Comparison of ENCODE assay signal across 31 cellular contexts in genomic region chr21:28338906-28339305, GRCh38.
DNase-seq lines count a peak whose midpoint lies in the region; ATAC-seq and TF ChIP-seq lines count a peak whose summit lies in the region.
"Had no signal": no experiment of that assay in that cellular context is flagged by ENCODE, and none has a peak within 500 bp of the region (broad histone marks: within the 10 kb centered on the region; RNA-seq: fewer than 3 reads in every experiment).

No MANE protein-coding gene starts in this region.

- no peaks in the 10 kb centered on the region for H3K27me3 ChIP-seq in cardiac muscle cell
- H3K27me3 ChIP-seq: uterus had no signal

- no peak overlapping the region for H3K4me3 Mint-ChIP-seq in mesothelial cell of epicardium
- H3K4me3 Mint-ChIP-seq: activated CD8-positive, alpha-beta memory T cell treated with anti-CD3 and anti-CD28 coated beads, Interleukin-2, amount 10 ng/mL, durations not matched to agents 7 days and 5 days; activated T-cell treated with anti-CD3 and anti-CD28 coated beads, Interleukin-2, amount 50 U/mL, for 72 hours; brain; neural crest cell; WTC11 had no signal

- H3K27ac Mint-ChIP-seq in mesothelial cell of epicardium = peak overlapping the region; percentile 21
- H3K27ac Mint-ChIP-seq: activated CD8-positive, alpha-beta memory T cell treated with anti-CD3 and anti-CD28 coated beads, Interleukin-2, amount 10 ng/mL, durations not matched to agents 7 days and 5 days; activated T-cell treated with anti-CD3 and anti-CD28 coated beads, Interleukin-2, amount 50 U/mL, for 72 hours; brain; WTC11 had no signal

- no peak for TF ChIP-seq CTCF in cardiac muscle cell (IDR thresholded peaks at IDR 0.05; ENCODE audit: low read depth, low read length)
- no peak for TF ChIP-seq CTCF in mesothelial cell of epicardium (IDR thresholded peaks at IDR 0.05; ENCODE audit: unreplicated experiment)
- TF ChIP-seq CTCF in omental fat pad (IDR thresholded peaks at IDR 0.05) = no peak

- no peak for DNase-seq in Right ventricle myocardium superior
- DNase-seq in cardiac septum (ENCODE audit: low spot score) = no peak
- DNase-seq in cardiac muscle cell (ENCODE audit: low read depth in 1 of 2, low spot score in 1 of 2) = peak in 1 of 2 donors; percentile 15
- DNase-seq in mesothelial cell of epicardium (ENCODE audit: low spot score in 2 of 2, unreplicated experiment in 2 of 2) = no peak
- DNase-seq in kidney glomerular epithelial cell (lab: John Stamatoyannopoulos, UW) = no peak
- DNase-seq in SKM-1 treated with dmso at 0.1 percent for 144 hours (lab: John Stamatoyannopoulos, UW; ENCODE audit: unreplicated experiment) = no peak
- no peak for DNase-seq in omental fat pad (ENCODE audit: low spot score)
- DNase-seq: activated CD4-positive, alpha-beta T cell treated with anti-CD3 and anti-CD28 coated beads, Interleukin-2, amount 50 U/mL, for 1 hour; activated CD8-positive, alpha-beta memory T cell treated with anti-CD3 and anti-CD28 coated beads, Interleukin-2, amount 10 ng/mL, durations not matched to agents 7 days and 5 days; activated naive CD4-positive, alpha-beta T cell; activated T-cell treated with anti-CD3 and anti-CD28 coated beads, Interleukin-2, amount 50 U/mL, for 72 hours; AML-193; effector CD4-positive, alpha-beta T cell; erythroblast; foreskin melanocyte; NCI-H1048; NCI-H187; NCI-H2171 treated with DMSO at 0.1 percent for 48 hours; NCI-H526; NK-92 treated with Interleukin-12 subunit alpha and Interleukin-12 subunit beta, amount 100 ng/mL, for 24 hours; PC-9; posterior cingulate gyrus; SHP77; stimulated activated naive CD4-positive, alpha-beta T cell treated with Interleukin-2 at 50 U/mL for 16 hours; T-helper 9 cell; uterus had no signal

- peaks cover 49% of the 10 kb centered on the region for H3K4me1 ChIP-seq in cardiac muscle cell (ENCODE audit: low read depth)

- no peaks in the 10 kb centered on the region for H3K9me3 ChIP-seq in cardiac muscle cell (ENCODE audit: low read depth)
- H3K9me3 ChIP-seq: thoracic aorta, uterus had no signal

- H3K36me3 ChIP-seq in cardiac muscle cell = no peaks in the 10 kb centered on the region
- H3K36me3 ChIP-seq: thoracic aorta, uterus had no signal

- H3K27me3 Mint-ChIP-seq in mesothelial cell of epicardium (ENCODE audit: low read depth) = no peaks in the 10 kb centered on the region
- H3K27me3 Mint-ChIP-seq: activated CD8-positive, alpha-beta memory T cell treated with anti-CD3 and anti-CD28 coated beads, Interleukin-2, amount 10 ng/mL, durations not matched to agents 7 days and 5 days; brain had no signal

- peak; percentile 44 for ATAC-seq in Right ventricle myocardium superior (ENCODE audit: poor library complexity)
- no peak for ATAC-seq in GM18870 (IDR thresholded peaks at IDR 0.05; ENCODE audit: unreplicated experiment)
- ATAC-seq in omental fat pad (ENCODE audit: low FRiP score) = no peak
- ATAC-seq: activated CD8-positive, alpha-beta memory T cell treated with anti-CD3 and anti-CD28 coated beads, Interleukin-2, amount 10 ng/mL, durations not matched to agents 7 days and 5 days; activated T-cell treated with anti-CD3 and anti-CD28 coated beads, Interleukin-2, amount 50 U/mL, for 72 hours; WTC11 had no signal

- peak overlapping the region; percentile 56 for H3K27ac ChIP-seq in cardiac muscle cell
- H3K27ac ChIP-seq: PC-9, thoracic aorta had no signal

- H3K4me1 Mint-ChIP-seq in mesothelial cell of epicardium = peaks cover 51% of the 10 kb centered on the region
- H3K4me1 Mint-ChIP-seq: activated CD8-positive, alpha-beta memory T cell treated with anti-CD3 and anti-CD28 coated beads, Interleukin-2, amount 10 ng/mL, durations not matched to agents 7 days and 5 days had no signal

- no peak overlapping the region for H3K4me3 ChIP-seq in cardiac muscle cell
- H3K4me3 ChIP-seq: PC-9, thoracic aorta, uterus had no signal

- H3K36me3 Mint-ChIP-seq in mesothelial cell of epicardium = no peaks in the 10 kb centered on the region
- H3K36me3 Mint-ChIP-seq: activated CD8-positive, alpha-beta memory T cell treated with anti-CD3 and anti-CD28 coated beads, Interleukin-2, amount 10 ng/mL, durations not matched to agents 7 days and 5 days; brain; WTC11 had no signal

- no peaks in the 10 kb centered on the region for H3K9me3 Mint-ChIP-seq in mesothelial cell of epicardium
- H3K9me3 Mint-ChIP-seq: activated T-cell treated with anti-CD3 and anti-CD28 coated beads, Interleukin-2, amount 50 U/mL, for 72 hours; brain had no signal

- intact Hi-C loops in Right ventricle myocardium superior (cut with DNase I) = loop anchor here (5.0 to 10.0 kb wide), 2 partner anchors 274 to 637 kb away; no protein-coding TSS in a partner anchor
- intact Hi-C loops in cardiac septum (cut with DNase I) = loop anchor here (2.0 to 10.0 kb wide), 6 partner anchors 124 to 774 kb away; no protein-coding TSS in a partner anchor
